10 cellular contexts compared by ENCODE assay signal in the genomic region with DNA sequence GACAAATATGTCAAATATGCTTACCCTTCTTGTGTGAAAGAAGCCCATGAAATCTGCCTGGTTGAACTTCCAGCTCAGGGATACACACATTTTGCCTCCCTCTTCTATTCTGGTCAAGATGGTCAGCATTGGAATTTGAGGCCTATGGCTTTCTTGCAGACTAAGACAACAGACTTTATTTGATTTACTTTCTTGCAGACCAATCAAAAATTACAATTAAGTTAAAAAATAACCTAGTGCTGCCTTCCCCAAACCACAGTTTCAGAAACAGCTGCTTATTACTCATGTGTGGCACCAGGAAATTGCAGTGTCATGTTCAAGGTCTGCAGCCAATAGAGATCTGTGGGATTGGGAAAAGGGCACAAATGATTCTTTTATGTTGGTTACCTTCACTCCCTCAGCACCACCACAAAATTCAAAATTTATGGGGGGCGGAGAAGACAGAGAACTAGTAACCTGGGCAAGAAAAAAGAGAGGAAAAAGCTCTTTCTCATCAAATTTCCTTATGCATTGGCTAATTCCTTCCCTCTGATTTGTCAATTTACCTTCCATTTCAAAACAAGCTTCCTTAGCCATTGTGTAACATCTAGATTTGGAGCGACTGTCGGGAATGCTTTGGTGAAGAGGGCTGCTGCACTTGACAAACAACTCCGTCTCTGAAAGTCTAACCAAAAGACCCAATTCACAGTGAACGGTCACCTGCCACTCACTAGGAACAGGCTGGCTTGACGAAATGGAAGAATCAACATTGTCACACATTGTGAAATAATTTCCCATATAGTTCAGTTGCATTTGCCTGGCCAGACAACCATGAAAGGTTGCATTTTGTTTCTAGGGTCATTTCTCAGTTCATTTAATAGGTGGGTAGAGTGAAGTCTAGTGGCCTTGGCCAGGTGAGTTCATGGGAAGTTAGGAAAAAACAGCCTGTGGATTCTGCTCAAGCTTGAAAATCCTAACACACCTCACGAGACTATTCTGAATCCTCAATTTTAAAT.
DNase-seq lines count a peak whose midpoint lies in the region; ATAC-seq and TF ChIP-seq lines count a peak whose summit lies in the region.
"Had no signal": no experiment of that assay in that cellular context is flagged by ENCODE, and none has a peak within 500 bp of the region (broad histone marks: within the 10 kb centered on the region; RNA-seq: fewer than 3 reads in every experiment).

No MANE protein-coding gene starts in this region.

- DNase-seq in ELR (ENCODE audit: low read depth) = peak; percentile 57
- peak; percentile 81 for DNase-seq in amniotic epithelial cell (ENCODE audit: low read depth)
- DNase-seq in lung microvascular endothelial cell (ENCODE audit: low read depth in 2 of 2) = peak; percentile 28 to 74
- DNase-seq in midbrain (lab: John Stamatoyannopoulos, UW) = no peak
- DNase-seq in cerebellum (ENCODE audit: low spot score) = no peak
- DNase-seq in prostate gland (ENCODE audit: low spot score) = no peak

- TF ChIP-seq POLR2A in prostate gland (IDR thresholded peaks at IDR 0.05) = no peak

- H3K4me3 ChIP-seq in prostate gland = no peak overlapping the region
- H3K4me3 ChIP-seq: thyroid gland had no signal

- no peaks in the 10 kb centered on the region for H3K4me1 ChIP-seq in prostate gland (replicated peaks)
- H3K4me1 ChIP-seq: parathyroid adenoma had no signal

- no peak for TF ChIP-seq CTCF in prostate gland (IDR thresholded peaks at IDR 0.05)

- intact Hi-C loops in prostate gland (cut with DNase I) = no loop called here

- no peaks in the 10 kb centered on the region for H3K9me3 ChIP-seq in prostate gland
- H3K9me3 ChIP-seq: thyroid gland had no signal

- WGBS in prostate gland = 96% methylated on average over 7 of the region's 7 CpGs

- H3K27me3 ChIP-seq in prostate gland (replicated peaks; ENCODE audit: insufficient read depth) = no peaks in the 10 kb centered on the region
- H3K27me3 ChIP-seq: thyroid gland had no signal

- H3K36me3 ChIP-seq in prostate gland = no peaks in the 10 kb centered on the region
- H3K36me3 ChIP-seq: thyroid gland had no signal

- peak; percentile 72 for ATAC-seq in HG03097 (IDR thresholded peaks at IDR 0.05; ENCODE audit: low FRiP score, unreplicated experiment)
- no peak for ATAC-seq in HG03039 (IDR thresholded peaks at IDR 0.05; ENCODE audit: unreplicated experiment)

- no peak overlapping the region for H3K27ac ChIP-seq in prostate gland
- H3K27ac ChIP-seq: parathyroid adenoma, thyroid gland had no signal

Comparison
In these comparisons a context has a peak if more than half of its experiments do, and no peak if none do; other contexts are left out.
1. DNase-seq: peak in ELR (single experiment), amniotic epithelial cell (single experiment) and lung microvascular endothelial cell (2 of 2); none in midbrain (single experiment), cerebellum (single experiment) and prostate gland (single experiment).